In the genomic region with DNA sequence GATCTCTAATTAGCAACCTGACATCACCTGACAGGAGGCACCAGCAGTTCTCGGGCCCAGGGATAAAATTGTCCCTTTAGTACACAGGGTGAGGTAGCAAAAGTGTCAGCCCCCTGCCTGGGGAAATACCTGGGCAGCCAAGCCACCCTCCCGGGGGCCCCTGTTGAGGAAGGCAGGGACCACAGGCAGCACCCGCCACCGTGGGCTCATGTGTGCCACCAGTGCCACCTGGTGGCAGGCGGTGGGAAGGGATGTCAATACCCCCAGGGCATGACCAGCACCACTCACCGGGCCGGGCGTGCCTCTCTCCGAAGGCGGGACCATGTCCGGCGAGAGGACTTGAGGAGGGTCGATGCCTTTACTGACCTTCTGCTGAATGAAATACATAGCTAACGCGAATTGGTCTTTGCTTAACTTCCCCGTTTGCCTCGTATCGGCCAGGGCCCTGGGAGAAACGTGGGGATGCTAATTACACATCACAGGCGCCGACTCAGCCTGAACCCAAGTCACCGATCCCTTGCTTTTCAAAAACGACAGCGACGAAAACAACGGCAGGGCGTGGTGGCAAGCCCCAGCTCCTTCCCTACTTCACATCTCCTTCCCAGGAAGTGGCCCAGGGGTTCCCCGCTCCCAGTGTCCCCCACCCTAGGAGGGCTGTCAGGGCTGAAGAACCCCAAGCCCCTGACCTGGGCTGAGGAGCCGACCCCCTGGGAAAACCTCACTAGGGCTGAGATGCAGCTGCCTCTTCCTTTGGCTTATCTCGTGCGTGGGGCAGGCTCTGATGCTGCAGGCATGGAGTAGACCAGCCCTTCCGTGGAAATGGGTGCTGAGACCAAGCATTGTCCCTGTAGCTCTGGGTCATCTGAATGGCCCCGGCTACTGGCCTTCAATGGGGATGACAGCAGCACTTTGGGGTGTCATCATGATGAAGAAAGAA, we compare ENCODE assay signal across 8 cellular contexts. TPM values are rescaled to one million over a fixed set of nuclear protein-coding genes. Genes with fewer than 3 reads are reported as not detected.
A peak's percentile ranks its signal among the peaks of the same experiment; 100 is the strongest.
DNase-seq lines count a peak whose midpoint lies in the region; ATAC-seq and TF ChIP-seq lines count a peak whose summit lies in the region.

No MANE protein-coding gene starts in this region.

- H3K27ac Mint-ChIP-seq in Calu3 (ENCODE audit: unreplicated experiment), result no peak overlapping the region

- H3K36me3 ChIP-seq in gastrocnemius medialis, result peaks cover 3 to 95% of the 10 kb centered on the region in 2 donors

- no peaks in the 10 kb centered on the region for H3K9me3 ChIP-seq in gastrocnemius medialis

- CTCF ChIA-PET in Calu3 (lab: Charles Lee), result interaction anchor here (0.5 kb wide), 1 partner anchor 539 kb away, joined by 3 read pairs; no protein-coding TSS in a partner anchor

- no TSS peak for BruUV-seq in Calu3 (replicated peaks; lab: Mats Ljungman, UMichigan)

- H3K9me3 Mint-ChIP-seq in Calu3 (ENCODE audit: low read depth, unreplicated experiment), result no peaks in the 10 kb centered on the region

- intact Hi-C loops in Calu3 (cut with micrococcal nuclease; ENCODE audit: unreplicated experiment), result no loop called here
- intact Hi-C loops in left ventricle myocardium superior (cut with micrococcal nuclease), result no loop called here
- intact Hi-C loops in gastrocnemius medialis (cut with DNase I; ENCODE audit: low total_unique reads), result loop anchor here (1.0 kb wide), 1 partner anchor 171 kb away; no protein-coding TSS in a partner anchor

- no peak overlapping the region for H3K4me3 ChIP-seq in gastrocnemius medialis

- H3K27ac ChIP-seq in gastrocnemius medialis, result peak overlapping the region; percentile 2 to 48 (median 36)

- H3K4me3 Mint-ChIP-seq in Calu3 (ENCODE audit: low read depth, unreplicated experiment), result no peak overlapping the region

- peaks cover 18% of the 10 kb centered on the region for H3K36me3 Mint-ChIP-seq in Calu3 (ENCODE audit: insufficient read depth, unreplicated experiment)

- DNase-seq in Calu3 (peak; percentile 55), T-helper 1 cell (peak; percentile 30 to 64 (median 58)), left ventricle myocardium superior (peak; percentile 89), gastrocnemius medialis (peak in 1 of 2 donors; percentile 54)
- DNase-seq in activated naive CD8-positive, alpha-beta T cell treated with anti-CD3 and anti-CD28 coated beads, Interleukin-2, amount 50 U/mL, for 16 hours (ENCODE audit: low read depth, low spot score), result peak; percentile 31

- TF ChIP-seq POLR2A in gastrocnemius medialis (IDR thresholded peaks at IDR 0.05), result no peak

- in situ Hi-C loops in gastrocnemius medialis (cut with MboI; ENCODE audit: low sequenced_read_pairs in 4 of 4), result no loop called here

- ATAC-seq in HG03432 (IDR thresholded peaks at IDR 0.05; ENCODE audit: unreplicated experiment) (peak; percentile 51), left ventricle myocardium superior (peak; percentile 76), gastrocnemius medialis (peak; percentile 53 to 83), GM19467 (IDR thresholded peaks at IDR 0.05; ENCODE audit: unreplicated experiment) (no peak), HG03457 (IDR thresholded peaks at IDR 0.05; ENCODE audit: unreplicated experiment) (no peak)

- no peaks in the 10 kb centered on the region for H3K27me3 ChIP-seq in gastrocnemius medialis

- H3K27me3 Mint-ChIP-seq in Calu3 (ENCODE audit: unreplicated experiment), result no peaks in the 10 kb centered on the region

- peaks cover 0 to 5% of the 10 kb centered on the region in 2 donors for H3K4me1 ChIP-seq in gastrocnemius medialis

- peak; percentile 56 for TF ChIP-seq CTCF in Calu3 (IDR thresholded peaks at IDR 0.05; ENCODE audit: unreplicated experiment)
- peak; percentile 77 to 92 (median 88) for TF ChIP-seq CTCF in gastrocnemius medialis (IDR thresholded peaks at IDR 0.05 in 4 of 5, conservative IDR thresholded peaks at IDR 0.05 in 1 of 5)

- H3K4me1 Mint-ChIP-seq in Calu3 (ENCODE audit: low read depth, unreplicated experiment), result no peaks in the 10 kb centered on the region

RNA-seq across cellular contexts. Expression of a gene that starts 53.8 kb away (rescaled TPM):
- total RNA-seq in Calu3 (2022) (24.2 and 25.6 TPM in 2 replicates), left ventricle myocardium superior (81.2 TPM), gastrocnemius medialis (10 to 100 TPM; 52.5 to 61.7 (median 59.7) TPM)

Comparison
In these comparisons a context has a peak if more than half of its experiments do, and no peak if none do; other contexts are left out.
1. ATAC-seq: peak in HG03432 (single experiment), left ventricle myocardium superior (single experiment) and gastrocnemius medialis (2 of 2); none in GM19467 (single experiment) and HG03457 (single experiment).